Comparison of ENCODE assay signal across 8 cellular contexts in genomic region chr11:102453286-102453797, GRCh38. TPM values are rescaled to one million over a fixed set of nuclear protein-coding genes. Genes with fewer than 3 reads are reported as not detected.
A peak's percentile ranks its signal among the peaks of the same experiment; 100 is the strongest.
DNase-seq lines count a peak whose midpoint lies in the region; ATAC-seq and TF ChIP-seq lines count a peak whose summit lies in the region.

No MANE protein-coding gene starts in this region.

- DNase-seq in A172 (ENCODE audit: low spot score): peak; percentile 8
- DNase-seq in activated CD4-positive, alpha-beta T cell treated with anti-CD3 and anti-CD28 coated beads, Interleukin-2, amount 50 U/mL, for 1 hour: peak; percentile 23
- DNase-seq in foreskin fibroblast: peak in 1 of 2 donors; percentile 63
- no peak for DNase-seq in cerebellar nuclear complex (lab: John Stamatoyannopoulos, UW)
- no peak for DNase-seq in NCI-H187 treated with DMSO at 0.1 percent for 48 hours (lab: John Stamatoyannopoulos, UW)

- H3K27ac ChIP-seq in rectal smooth muscle tissue (ENCODE audit: low read depth, low read length): peak overlapping the region; percentile 93

- no peaks in the 10 kb centered on the region for H3K27me3 ChIP-seq in rectal smooth muscle tissue (ENCODE audit: control insufficient read depth, insufficient read depth, low read length)

- ATAC-seq in GM18868 (IDR thresholded peaks at IDR 0.05; ENCODE audit: unreplicated experiment) (peak; percentile 3), GM21515 (IDR thresholded peaks at IDR 0.05; ENCODE audit: unreplicated experiment) (no peak)

- H3K4me3 ChIP-seq in foreskin fibroblast (ENCODE audit: low read depth in 1 of 2, low read length in 2 of 2): peak overlapping the region; percentile 73 to 88
- peak overlapping the region; percentile 97 for H3K4me3 ChIP-seq in rectal smooth muscle tissue (ENCODE audit: low read length)

- no peaks in the 10 kb centered on the region for H3K36me3 ChIP-seq in rectal smooth muscle tissue (ENCODE audit: control insufficient read depth, insufficient read depth, low read length)

- H3K9ac ChIP-seq in rectal smooth muscle tissue (ENCODE audit: low read length): peak overlapping the region; percentile 61

- H3K4me1 ChIP-seq in rectal smooth muscle tissue (ENCODE audit: control insufficient read depth, insufficient read depth, low read length): peaks cover 17% of the 10 kb centered on the region

- TF ChIP-seq CTCF in foreskin fibroblast (IDR thresholded peaks at IDR 0.05; ENCODE audit: low read depth, low read length): no peak

RNA-seq across cellular contexts. Expression of gene TMEM123, which starts 0.8 kb away (rescaled TPM):
- 93.3 and 123 TPM in 2 replicates for total RNA-seq in A172 (2014; rRNA removed; shearing (Covaris generic))

Comparison
In these comparisons a context has a peak if more than half of its experiments do, and no peak if none do; other contexts are left out.
1. DNase-seq: peak in A172 (single experiment) and activated CD4-positive, alpha-beta T cell treated with anti-CD3 and anti-CD28 coated beads, Interleukin-2, amount 50 U/mL, for 1 hour (single experiment); none in cerebellar nuclear complex (0 of 2) and NCI-H187 treated with DMSO at 0.1 percent for 48 hours (single experiment).